ENCODE assay signal across 9 cellular contexts in genomic region chr1:38489844-38490270, GRCh38.
DNase-seq lines count a peak whose midpoint lies in the region; ATAC-seq and TF ChIP-seq lines count a peak whose summit lies in the region.
"Had no signal": no experiment of that assay in that cellular context is flagged by ENCODE, and none has a peak within 500 bp of the region (broad histone marks: within the 10 kb centered on the region; RNA-seq: fewer than 3 reads in every experiment).

No MANE protein-coding gene starts in this region.

- H3K4me1 ChIP-seq in H9 (ENCODE audit: insufficient read depth, low read length) = peaks cover 8% of the 10 kb centered on the region; the same call in 1 of the 2 replicates

- H4K8ac ChIP-seq in H9 (replicated peaks; ENCODE audit: insufficient read length, low read depth, low read length) = no peak overlapping the region

- H3K4ac ChIP-seq in H9 (ENCODE audit: low read depth, low read length) = no peak overlapping the region

- H3K36me3 Mint-ChIP-seq in H9 (ENCODE audit: insufficient read depth in 1 of 3, low read depth in 3 of 3) (peaks cover 0 to 7% (median 2%) of the 10 kb centered on the region in 3 experiments; a peak in 2 of 7 replicates), nephron progenitor cell (ENCODE audit: low read depth) (no peaks in the 10 kb centered on the region)
- H3K36me3 Mint-ChIP-seq in T-helper 2 cell treated with Interferon-gamma antibody and Interleukin-4, amounts not matched to agents 5 μg/mL and 100 μg/mL, for 36 hours (ENCODE audit: low read depth) = no peaks in the 10 kb centered on the region
- H3K36me3 Mint-ChIP-seq: natural killer cell treated with Interleukin-12 subunit alpha and Interleukin-12 subunit beta and Interleukin-15 and Interleukin-18, amount 100 ng/mL, for 72 hours had no signal

- no peak overlapping the region for H3K4me2 ChIP-seq in H9 (ENCODE audit: insufficient read depth, insufficient read length, low read length)

- peak; percentile 46 for DNase-seq in COLO668 (lab: John Stamatoyannopoulos, UW; ENCODE audit: unreplicated experiment)
- DNase-seq in H9 = peak; percentile 98
- peak; percentile 22 for DNase-seq in T-helper 2 cell treated with Interferon-gamma antibody and Interleukin-4, amounts not matched to agents 5 μg/mL and 100 μg/mL, for 36 hours (ENCODE audit: low spot score)
- DNase-seq in cerebellar cortex (ENCODE audit: low spot score) = peak; percentile 9
- peak; percentile 69 for DNase-seq in nephron progenitor cell
- DNase-seq in amniotic stem cell (lab: John Stamatoyannopoulos, UW) = no peak
- DNase-seq in NOMO-1 treated with DMSO at 0.1 percent for 48 hours (lab: John Stamatoyannopoulos, UW; ENCODE audit: unreplicated experiment) = no peak

- H4K20me1 ChIP-seq in H9 (ENCODE audit: control insufficient read depth, insufficient read depth, insufficient read length) = no peaks in the 10 kb centered on the region

- H2BK12ac ChIP-seq in H9 (ENCODE audit: insufficient read length, low read depth, low read length) = no peak overlapping the region

- 0 out of 2 replicates have a peak, but pooled peaks cover 2% of the 10 kb centered on the region for H3K27me3 ChIP-seq in H9 (ENCODE audit: insufficient read depth, low read length)

- no peaks in the 10 kb centered on the region for H3K23me2 ChIP-seq in H9 (ENCODE audit: insufficient read length, low read depth, low read length, poor library complexity, severe bottlenecking)

- no CpG with 5 or more reads among the region's 6 CpGs for WGBS in H9 (ENCODE audit: extremely low coverage, insufficient read length, low lambda C conversion rate)

- H2AK5ac ChIP-seq in H9 (ENCODE audit: insufficient read length, low read length) = no peak overlapping the region

- no peaks in the 10 kb centered on the region for H3K9me3 ChIP-seq in H9 (ENCODE audit: control insufficient read depth, low read depth, low read length)

- H3K4me1 Mint-ChIP-seq in H9 = peaks cover 41 to 43% of the 10 kb centered on the region in 2 experiments
- H3K4me1 Mint-ChIP-seq in T-helper 2 cell treated with Interferon-gamma antibody and Interleukin-4, amounts not matched to agents 5 μg/mL and 100 μg/mL, for 36 hours (ENCODE audit: low read depth) = no peaks in the 10 kb centered on the region
- peaks cover 15% of the 10 kb centered on the region for H3K4me1 Mint-ChIP-seq in nephron progenitor cell

- no peak overlapping the region for H4K5ac ChIP-seq in H9 (ENCODE audit: insufficient read length, low read depth, low read length)

- no peak overlapping the region for H3K9ac ChIP-seq in H9 (ENCODE audit: extremely low read depth, insufficient read length, low read length)

- no peak overlapping the region for H2AFZ ChIP-seq in H9 (ENCODE audit: low read length)

- TF ChIP-seq CTCF in H9 (conservative IDR thresholded peaks at IDR 0.05) (peak; percentile 98), nephron progenitor cell (IDR thresholded peaks at IDR 0.05) (peak; percentile 56)

- no peak overlapping the region for H4K91ac ChIP-seq in H9 (ENCODE audit: insufficient read length, low read depth, low read length)

- H3K79me2 ChIP-seq in H9 (ENCODE audit: insufficient read depth, low read length) = no peaks in the 10 kb centered on the region

- H3K56ac ChIP-seq in H9 (ENCODE audit: insufficient read length, low read depth, low read length) = no peak overlapping the region

- no peak for ATAC-seq in GM19023 (IDR thresholded peaks at IDR 0.05; ENCODE audit: unreplicated experiment)

- H2BK5ac ChIP-seq in H9 (ENCODE audit: insufficient read length, low read length) = no peak overlapping the region

- peak overlapping the region in 1 of 3 experiments; percentile 77; a peak in 2 of 7 replicates for H3K27ac Mint-ChIP-seq in H9
- H3K27ac Mint-ChIP-seq in T-helper 2 cell treated with Interferon-gamma antibody and Interleukin-4, amounts not matched to agents 5 μg/mL and 100 μg/mL, for 36 hours = no peak overlapping the region
- H3K27ac Mint-ChIP-seq in nephron progenitor cell = no peak overlapping the region
- H3K27ac Mint-ChIP-seq: natural killer cell treated with Interleukin-12 subunit alpha and Interleukin-12 subunit beta and Interleukin-15 and Interleukin-18, amount 100 ng/mL, for 72 hours had no signal

- H3K27me3 Mint-ChIP-seq in H9 (ENCODE audit: low read depth) (peaks cover 2% of the 10 kb centered on the region; the same call in 1 of the 2 replicates), nephron progenitor cell (ENCODE audit: low read depth, poor library complexity) (peaks cover 57% of the 10 kb centered on the region)
- H3K27me3 Mint-ChIP-seq in T-helper 2 cell treated with Interferon-gamma antibody and Interleukin-4, amounts not matched to agents 5 μg/mL and 100 μg/mL, for 36 hours (ENCODE audit: low read depth) = peaks cover 24% of the 10 kb centered on the region

- H3K79me1 ChIP-seq in H9 (ENCODE audit: insufficient read depth, low read depth, low read length, poor library complexity, severe bottlenecking) = no peaks in the 10 kb centered on the region

- no peak overlapping the region for H3K14ac ChIP-seq in H9 (ENCODE audit: insufficient read depth, low read length)

- no peak overlapping the region for H3K18ac ChIP-seq in H9 (ENCODE audit: insufficient read length, low read depth, low read length)

- no peak overlapping the region for H2BK120ac ChIP-seq in H9 (ENCODE audit: low read depth, low read length, poor library complexity, severe bottlenecking)

- H3K4me3 Mint-ChIP-seq in H9 (peak overlapping the region in 1 of 2 experiments; percentile 3; a peak in 1 of 5 replicates), nephron progenitor cell (no peak overlapping the region)
- H3K4me3 Mint-ChIP-seq in T-helper 2 cell treated with Interferon-gamma antibody and Interleukin-4, amounts not matched to agents 5 μg/mL and 100 μg/mL, for 36 hours = no peak overlapping the region
- H3K4me3 Mint-ChIP-seq: natural killer cell treated with Interleukin-12 subunit alpha and Interleukin-12 subunit beta and Interleukin-15 and Interleukin-18, amount 100 ng/mL, for 72 hours had no signal

- H2BK15ac ChIP-seq in H9 (ENCODE audit: low read depth, low read length) = no peak overlapping the region

- H3K9me3 Mint-ChIP-seq in H9 = peaks cover 0 to 4% of the 10 kb centered on the region in 2 experiments; a peak in 3 of 5 replicates
- no peaks in the 10 kb centered on the region for H3K9me3 Mint-ChIP-seq in T-helper 2 cell treated with Interferon-gamma antibody and Interleukin-4, amounts not matched to agents 5 μg/mL and 100 μg/mL, for 36 hours
- peaks cover 5% of the 10 kb centered on the region for H3K9me3 Mint-ChIP-seq in nephron progenitor cell
- H3K9me3 Mint-ChIP-seq: natural killer cell treated with Interleukin-12 subunit alpha and Interleukin-12 subunit beta and Interleukin-15 and Interleukin-18, amount 100 ng/mL, for 72 hours had no signal

- H3K27ac ChIP-seq in H9 (ENCODE audit: insufficient read length, low read depth, low read length) = no peak overlapping the region

- no peak overlapping the region for H3K23ac ChIP-seq in H9 (ENCODE audit: insufficient read length, low read depth, low read length)

- no peak overlapping the region for H2BK20ac ChIP-seq in H9 (ENCODE audit: low read depth, low read length, poor library complexity, severe bottlenecking)

- no peak overlapping the region for H3T11ph ChIP-seq in H9 (ENCODE audit: low read length)

Comparison
In these comparisons a context has a peak if more than half of its experiments do, and no peak if none do; other contexts are left out.
1. DNase-seq: peak in COLO668 (single experiment), H9 (single experiment), T-helper 2 cell treated with Interferon-gamma antibody and Interleukin-4, amounts not matched to agents 5 μg/mL and 100 μg/mL, for 36 hours (single experiment), cerebellar cortex (single experiment) and nephron progenitor cell (single experiment); none in amniotic stem cell (single experiment) and NOMO-1 treated with DMSO at 0.1 percent for 48 hours (single experiment).